ENCODE assay signal across 1 cellular context in genomic region chr14:28709571-28710305, GRCh38.
TF ChIP-seq lines count a peak whose summit lies in the region.

No MANE protein-coding gene starts in this region.

TF ChIP-seq in HepG2, 621 proteins besides CTCF, POLR2A, EP300 and RAD21 (continued from another document):
- no peak for TF ChIP-seq ZNF597 (CRISPR knock-in tag; IDR thresholded peaks at IDR 0.05)
- TF ChIP-seq ESRRA (CRISPR knock-in tag; IDR thresholded peaks at IDR 0.05; ENCODE audit: low read depth), result no peak
- TF ChIP-seq MED1 (CRISPR knock-in tag; IDR thresholded peaks at IDR 0.05), result no peak
- no peak for TF ChIP-seq GATA4 (IDR thresholded peaks at IDR 0.05; ENCODE audit: borderline replicate concordance, low read depth)
- no peak for TF ChIP-seq CEBPG (CRISPR knock-in tag; IDR thresholded peaks at IDR 0.05)
TF ChIP-seq in HepG2: peak in this region for 0.
